ENCODE assay signal across 15 cellular contexts in the genomic region with DNA sequence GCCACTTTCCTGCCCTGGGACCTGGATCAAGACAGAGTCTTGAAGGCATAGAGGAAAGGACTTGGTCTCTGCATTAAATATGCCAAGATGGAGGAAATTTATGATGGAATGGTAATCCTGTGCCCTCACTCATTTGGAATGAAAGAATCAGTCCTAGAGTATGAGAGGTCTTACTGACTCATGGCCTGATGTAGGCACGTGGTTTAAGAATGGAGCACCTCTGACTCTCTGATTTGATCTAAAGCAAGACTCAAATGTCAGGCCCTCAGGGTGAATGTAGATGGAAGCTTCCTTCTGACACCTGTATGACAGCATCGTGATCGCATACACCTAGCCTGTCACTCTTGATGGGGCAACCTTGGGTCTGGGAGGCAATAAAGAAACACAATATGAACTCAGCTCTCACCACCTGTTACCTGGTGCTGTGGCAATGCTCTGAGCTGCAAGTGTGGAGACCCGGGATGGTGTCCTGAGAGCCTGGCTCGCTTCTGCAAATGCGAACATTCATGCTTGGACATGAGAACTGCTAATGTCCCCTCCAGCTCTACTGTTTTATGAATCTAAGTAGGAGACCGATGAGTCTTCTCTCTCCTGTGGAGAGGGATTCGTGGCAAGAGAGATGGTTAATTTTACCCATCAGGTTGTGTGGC.
A peak's percentile ranks its signal among the peaks of the same experiment; 100 is the strongest.
DNase-seq lines count a peak whose midpoint lies in the region; ATAC-seq and TF ChIP-seq lines count a peak whose summit lies in the region.
"Had no signal": no experiment of that assay in that cellular context is flagged by ENCODE, and none has a peak within 500 bp of the region (broad histone marks: within the 10 kb centered on the region; RNA-seq: fewer than 3 reads in every experiment).

No MANE protein-coding gene starts in this region.

- no peak for TF ChIP-seq POLR2A in Peyer's patch (IDR thresholded peaks at IDR 0.05)

- no peaks in the 10 kb centered on the region for H3K27me3 ChIP-seq in RWPE2 (ENCODE audit: insufficient read depth, poor library complexity, severe bottlenecking)
- H3K27me3 ChIP-seq in Peyer's patch: no peaks in the 10 kb centered on the region

- no peaks in the 10 kb centered on the region for H3K9me3 ChIP-seq in RWPE2 (ENCODE audit: severe bottlenecking)
- no peaks in the 10 kb centered on the region for H3K9me3 ChIP-seq in Peyer's patch
- H3K9me3 ChIP-seq: A549, Caco-2 had no signal

- H3K4me1 ChIP-seq in RWPE2 (ENCODE audit: insufficient read depth, poor library complexity, severe bottlenecking) (peaks cover 11% of the 10 kb centered on the region), Peyer's patch (no peaks in the 10 kb centered on the region)

- H3K4me3 ChIP-seq in RWPE2 (ENCODE audit: severe bottlenecking) (no peak overlapping the region), foreskin fibroblast (ENCODE audit: low read depth in 1 of 2, low read length in 2 of 2) (no peak overlapping the region), Peyer's patch (no peak overlapping the region)
- H3K4me3 ChIP-seq: A549 had no signal

- no peaks in the 10 kb centered on the region for H3K36me3 ChIP-seq in RWPE2 (ENCODE audit: low read depth)
- no peaks in the 10 kb centered on the region for H3K36me3 ChIP-seq in Peyer's patch

- peak; percentile 81 for ATAC-seq in RWPE2 (ENCODE audit: low read depth)
- no peak for ATAC-seq in GM19452 (IDR thresholded peaks at IDR 0.05; ENCODE audit: unreplicated experiment)
- ATAC-seq: A549, Panc1 had no signal

- TF ChIP-seq CTCF in RWPE2 (IDR thresholded peaks at IDR 0.05; ENCODE audit: poor library complexity, severe bottlenecking): no peak
- no peak for TF ChIP-seq CTCF in foreskin fibroblast (IDR thresholded peaks at IDR 0.05; ENCODE audit: low read depth, low read length)
- TF ChIP-seq CTCF in Peyer's patch (IDR thresholded peaks at IDR 0.05): no peak

- H3K27ac ChIP-seq in RWPE2 (ENCODE audit: poor library complexity, severe bottlenecking): no peak overlapping the region
- no peak overlapping the region for H3K27ac ChIP-seq in Peyer's patch
- H3K27ac ChIP-seq: A549 had no signal

- peak; percentile 78 for DNase-seq in EL
- DNase-seq in HT1080 (ENCODE audit: low read depth): peak; percentile 18
- DNase-seq in RWPE2 (ENCODE audit: low spot score): no peak
- peak; percentile 9 to 15 for DNase-seq in foreskin fibroblast
- no peak for DNase-seq in Peyer's patch
- DNase-seq in NCI-H510A (lab: John Stamatoyannopoulos, UW): no peak
- DNase-seq in C1 segment of cervical spinal cord (lab: John Stamatoyannopoulos, UW): no peak
- DNase-seq: Caco-2, DMS53, NCI-H1436, NCI-H446, NCI-H748 treated with DMSO at 0.1 percent for 48 hours had no signal

Comparison
In these comparisons a context has a peak if more than half of its experiments do, and no peak if none do; other contexts are left out.
1. DNase-seq: peak in EL (single experiment), HT1080 (single experiment) and foreskin fibroblast (2 of 2); none in RWPE2 (single experiment), Peyer's patch (0 of 3), NCI-H510A (single experiment) and C1 segment of cervical spinal cord (0 of 14).